1 cellular context compared by ENCODE assay signal in genomic region chr1:181987334-181987870, GRCh38.
TF ChIP-seq lines count a peak whose summit lies in the region.

No MANE protein-coding gene starts in this region.

TF ChIP-seq in GM23338, 12 proteins besides CTCF, POLR2A, EP300 and RAD21 (continued from another document):
- TF ChIP-seq EZH2phosphoT487 (IDR thresholded peaks at IDR 0.05; ENCODE audit: unreplicated experiment) (no peak), ZNF114 (CRISPR knock-in tag; IDR thresholded peaks at IDR 0.05) (no peak), EZH2 (IDR thresholded peaks at IDR 0.05; ENCODE audit: low read depth, unreplicated experiment) (no peak)
- TF ChIP-seq, protein P1, sequence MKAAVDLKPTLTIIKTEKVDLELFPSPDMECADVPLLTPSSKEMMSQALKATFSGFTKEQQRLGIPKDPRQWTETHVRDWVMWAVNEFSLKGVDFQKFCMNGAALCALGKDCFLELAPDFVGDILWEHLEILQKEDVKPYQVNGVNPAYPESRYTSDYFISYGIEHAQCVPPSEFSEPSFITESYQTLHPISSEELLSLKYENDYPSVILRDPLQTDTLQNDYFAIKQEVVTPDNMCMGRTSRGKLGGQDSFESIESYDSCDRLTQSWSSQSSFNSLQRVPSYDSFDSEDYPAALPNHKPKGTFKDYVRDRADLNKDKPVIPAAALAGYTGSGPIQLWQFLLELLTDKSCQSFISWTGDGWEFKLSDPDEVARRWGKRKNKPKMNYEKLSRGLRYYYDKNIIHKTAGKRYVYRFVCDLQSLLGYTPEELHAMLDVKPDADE (IDR thresholded peaks at IDR 0.05): no peak
